In genomic region chr9:136630662-136630992, GRCh38 we compare ENCODE assay signal across 16 cellular contexts.
"Had no signal": no experiment of that assay in that cellular context is flagged by ENCODE, and none has a peak within 500 bp of the region (broad histone marks: within the 10 kb centered on the region; RNA-seq: fewer than 3 reads in every experiment).

No MANE protein-coding gene starts in this region.

- H3K27me3 ChIP-seq: dorsolateral prefrontal cortex, testis, vagina had no signal

- FAIRE-seq: islet of Langerhans, small intestine, TTC549 had no signal

- H3K9me3 Mint-ChIP-seq: activated naive CD4-positive, alpha-beta T cell treated with anti-CD3 and anti-CD28 coated beads, Interleukin-2, amount 50 U/mL, for 72 hours; activated T-cell treated with anti-CD3 and anti-CD28 coated beads, Interleukin-2, amount 50 U/mL, for 24 hours; activated T-helper 17 cell treated with anti-CD3 and anti-CD28 coated beads, Interleukin-2, amount 50 U/mL, for 72 hours; nephron progenitor cell; stimulated activated naive B cell treated with anti-CD40 and anti-IgM and Interleukin-4, amounts not matched to agents 10 μg/mL and 1 μg/mL and 100 μg/mL, for 72 hours; type B pancreatic cell had no signal

- H3K4me3 ChIP-seq: dorsolateral prefrontal cortex, gastroesophageal sphincter, testis, vagina had no signal

- H3K27ac ChIP-seq: epithelial cell of prostate, gastroesophageal sphincter, testis, vagina, WERI-Rb-1 had no signal

- H3K36me3 Mint-ChIP-seq: activated naive CD4-positive, alpha-beta T cell treated with anti-CD3 and anti-CD28 coated beads, Interleukin-2, amount 50 U/mL, for 72 hours; brain; stimulated activated naive B cell treated with anti-CD40 and anti-IgM and Interleukin-4, amounts not matched to agents 10 μg/mL and 1 μg/mL and 100 μg/mL, for 72 hours; type B pancreatic cell had no signal

- H3K4me3 Mint-ChIP-seq: activated T-cell treated with anti-CD3 and anti-CD28 coated beads, Interleukin-2, amount 50 U/mL, for 24 hours; activated T-helper 17 cell treated with anti-CD3 and anti-CD28 coated beads, Interleukin-2, amount 50 U/mL, for 72 hours; nephron progenitor cell; type B pancreatic cell had no signal

- H3K36me3 ChIP-seq: gastroesophageal sphincter, vagina, WERI-Rb-1 had no signal

- H3K27ac Mint-ChIP-seq: activated naive CD4-positive, alpha-beta T cell treated with anti-CD3 and anti-CD28 coated beads, Interleukin-2, amount 50 U/mL, for 72 hours; activated T-cell treated with anti-CD3 and anti-CD28 coated beads, Interleukin-2, amount 50 U/mL, for 24 hours; activated T-helper 17 cell treated with anti-CD3 and anti-CD28 coated beads, Interleukin-2, amount 50 U/mL, for 72 hours; nephron progenitor cell; stimulated activated naive B cell treated with anti-CD40 and anti-IgM and Interleukin-4, amounts not matched to agents 10 μg/mL and 1 μg/mL and 100 μg/mL, for 72 hours; type B pancreatic cell had no signal

- H3K9me3 ChIP-seq: gastroesophageal sphincter, testis, vagina had no signal

- H3K4me1 Mint-ChIP-seq: activated T-helper 17 cell treated with anti-CD3 and anti-CD28 coated beads, Interleukin-2, amount 50 U/mL, for 72 hours had no signal
